Comparison of ENCODE assay signal across 18 cellular contexts in genomic region chr4:145453163-145453520, GRCh38. TPM values are rescaled to one million over a fixed set of nuclear protein-coding genes. Genes with fewer than 3 reads are reported as not detected.
A peak's percentile ranks its signal among the peaks of the same experiment; 100 is the strongest.
DNase-seq lines count a peak whose midpoint lies in the region; ATAC-seq and TF ChIP-seq lines count a peak whose summit lies in the region.
"Had no signal": no experiment of that assay in that cellular context is flagged by ENCODE, and none has a peak within 500 bp of the region (broad histone marks: within the 10 kb centered on the region; RNA-seq: fewer than 3 reads in every experiment).

No MANE protein-coding gene starts in this region.

- no peaks in the 10 kb centered on the region for H3K27me3 ChIP-seq in SK-N-SH (ENCODE audit: insufficient read depth)
- no peaks in the 10 kb centered on the region for H3K27me3 ChIP-seq in Karpas-422 (ENCODE audit: low read length)
- H3K27me3 ChIP-seq: BE2C had no signal

- H3K4me2 ChIP-seq in SK-N-SH (no peak overlapping the region), Karpas-422 (ENCODE audit: low read depth, low read length, poor library complexity, severe bottlenecking) (no peak overlapping the region)
- H3K4me2 ChIP-seq: GM23338 had no signal

- DNase-seq in SK-N-SH (no peak), Karpas-422 (peak; percentile 17), dermis blood vessel endothelial cell (peak; percentile 51), NCI-H446 (lab: John Stamatoyannopoulos, UW) (no peak), foreskin melanocyte (no peak), SKM-1 (lab: John Stamatoyannopoulos, UW; ENCODE audit: unreplicated experiment) (no peak)
- DNase-seq: 8988T; BE2C; C1 segment of cervical spinal cord; CD4-positive, CD25-positive, alpha-beta regulatory T cell; CD8-positive, alpha-beta memory T cell; COR-L47; GDM1; HCEC 1CT; IMR-90 had no signal

- H3K79me2 ChIP-seq in SK-N-SH (ENCODE audit: insufficient read depth) (no peaks in the 10 kb centered on the region), Karpas-422 (ENCODE audit: low read length) (no peaks in the 10 kb centered on the region)

- H2AFZ ChIP-seq in SK-N-SH (ENCODE audit: low read depth): no peak overlapping the region
- no peak overlapping the region for H2AFZ ChIP-seq in Karpas-422 (ENCODE audit: low read length)
- H2AFZ ChIP-seq: GM23338 had no signal

- TF ChIP-seq CTCF in SK-N-SH (IDR thresholded peaks at IDR 0.05): no peak

- H3K27ac ChIP-seq in SK-N-SH (ENCODE audit: low read depth in 2 of 2, low read length in 1 of 2) (no peak overlapping the region), Karpas-422 (ENCODE audit: low read length) (no peak overlapping the region)
- H3K27ac ChIP-seq: HL-60 had no signal

- no peaks in the 10 kb centered on the region for H3K9me2 ChIP-seq in SK-N-SH
- no peaks in the 10 kb centered on the region for H3K9me2 ChIP-seq in Karpas-422 (replicated peaks; ENCODE audit: insufficient read depth, low read length)

- no peaks in the 10 kb centered on the region for H4K20me1 ChIP-seq in SK-N-SH (ENCODE audit: insufficient read depth)
- H4K20me1 ChIP-seq in Karpas-422 (ENCODE audit: insufficient read depth, low read depth, low read length): no peaks in the 10 kb centered on the region

- H3K4me3 ChIP-seq in SK-N-SH (ENCODE audit: low read depth in 2 of 2, low read length in 1 of 2) (no peak overlapping the region), Karpas-422 (ENCODE audit: low read length) (no peak overlapping the region)
- H3K4me3 ChIP-seq: GM23338 had no signal

- CTCF ChIA-PET in SK-N-SH (lab: Yijun Ruan, JAX): no interaction called here

- POLR2A ChIA-PET in SK-N-SH (lab: Yijun Ruan, JAX): no interaction called here

- H3K4me1 ChIP-seq in SK-N-SH (ENCODE audit: control insufficient read depth in 1 of 2, insufficient read depth in 2 of 2, low read depth in 1 of 2, low read length in 1 of 2) (no peaks in the 10 kb centered on the region), Karpas-422 (ENCODE audit: low read length) (no peaks in the 10 kb centered on the region)
- H3K4me1 ChIP-seq: BE2C had no signal

- no peaks in the 10 kb centered on the region for H3F3A ChIP-seq in SK-N-SH (replicated peaks; ENCODE audit: insufficient read depth)

- TF ChIP-seq EP300 in SK-N-SH (IDR thresholded peaks at IDR 0.05; ENCODE audit: borderline replicate concordance in 1 of 2, low read depth in 1 of 2, low read length in 1 of 2): no peak

- H3K9ac ChIP-seq in SK-N-SH: no peak overlapping the region
- no peak overlapping the region for H3K9ac ChIP-seq in Karpas-422 (ENCODE audit: low read length)

- ATAC-seq in SK-N-SH treated with all-trans-retinoic acid at 6 μM for 48 hours: peak; percentile 54; the same call in 1 of the 3 replicates
- ATAC-seq: GM23338 had no signal

- H3K9me3 ChIP-seq in SK-N-SH: no peaks in the 10 kb centered on the region
- H3K9me3 ChIP-seq in Karpas-422 (ENCODE audit: low read length): no peaks in the 10 kb centered on the region
- H3K9me3 ChIP-seq: BE2C had no signal

- no peak for TF ChIP-seq RAD21 in SK-N-SH (IDR thresholded peaks at IDR 0.05; ENCODE audit: low read length)

- no peaks in the 10 kb centered on the region for H3K36me3 ChIP-seq in SK-N-SH (replicated peaks in 1 of 2; ENCODE audit: control insufficient read depth in 1 of 2, insufficient read depth in 2 of 2, low read length in 1 of 2)
- H3K36me3 ChIP-seq in Karpas-422 (ENCODE audit: insufficient read depth, low read length): no peaks in the 10 kb centered on the region
- H3K36me3 ChIP-seq: BE2C had no signal

TF ChIP-seq in SK-N-SH treated with all-trans-retinoic acid at 6 μM for 48 hours, 23 proteins besides CTCF, POLR2A, EP300 and RAD21 (continues in another document):
- no peak for TF ChIP-seq ZFP3 (CRISPR knock-in tag; IDR thresholded peaks at IDR 0.05)
- TF ChIP-seq ISL1 (CRISPR knock-in tag; IDR thresholded peaks at IDR 0.05): no peak
- no peak for TF ChIP-seq CREB5 (CRISPR knock-in tag; IDR thresholded peaks at IDR 0.05; ENCODE audit: low read depth)
- no peak for TF ChIP-seq ZFP30 (CRISPR knock-in tag; IDR thresholded peaks at IDR 0.05)
- no peak for TF ChIP-seq ZNF8 (CRISPR knock-in tag; IDR thresholded peaks at IDR 0.05)
- TF ChIP-seq TSHZ2 (CRISPR knock-in tag; IDR thresholded peaks at IDR 0.05): no peak
- no peak for TF ChIP-seq GLIS3 (CRISPR knock-in tag; IDR thresholded peaks at IDR 0.05)

TF ChIP-seq in SK-N-SH, 30 proteins besides CTCF, POLR2A, EP300 and RAD21:
- TF ChIP-seq USF2 (IDR thresholded peaks at IDR 0.05; ENCODE audit: borderline replicate concordance, low read depth, low read length) (no peak), TCF12 (IDR thresholded peaks at IDR 0.05) (no peak), NFIC (IDR thresholded peaks at IDR 0.05; ENCODE audit: borderline replicate concordance) (no peak), YY1 (IDR thresholded peaks at IDR 0.05; ENCODE audit: low read depth) (no peak), RFX5 (IDR thresholded peaks at IDR 0.05; ENCODE audit: low read length) (no peak), USF1 (IDR thresholded peaks at IDR 0.05; ENCODE audit: borderline replicate concordance, low read depth) (no peak), CHD2 (IDR thresholded peaks at IDR 0.05; ENCODE audit: low read length, partially characterized antibody) (no peak), FOSL2 (IDR thresholded peaks at IDR 0.05; ENCODE audit: borderline replicate concordance, low read depth) (no peak), FOXJ3 (CRISPR knock-in tag; IDR thresholded peaks at IDR 0.05) (no peak), IRF3 (IDR thresholded peaks at IDR 0.05; ENCODE audit: low read depth, low read length) (no peak), RXRA (IDR thresholded peaks at IDR 0.05; ENCODE audit: borderline replicate concordance, low read depth) (no peak), PBX3 (IDR thresholded peaks at IDR 0.05) (no peak), ZBTB33 (IDR thresholded peaks at IDR 0.05; ENCODE audit: borderline replicate concordance, low read depth) (no peak), MAX (IDR thresholded peaks at IDR 0.05; ENCODE audit: low read depth) (no peak)

RNA-seq across cellular contexts. Expression of gene SMAD1, which starts 28.5 kb away (rescaled TPM):
- polyA plus RNA-seq in SK-N-SH (2012; rRNA removed): 46.0 and 58.2 TPM in 2 replicates
- 48.8 and 50.6 TPM in 2 replicates for polyA plus RNA-seq in SK-N-SH (2012; cell fraction: cytosol; rRNA removed)
- 51.5 and 55.6 TPM in 2 replicates for polyA plus RNA-seq in SK-N-SH (2012; cell fraction: nucleus; rRNA removed)
- total RNA-seq in Karpas-422 (2014; rRNA removed; shearing (Covaris generic); ENCODE audit: low replicate concordance): not detected in 2 replicates
- total RNA-seq in dermis blood vessel endothelial cell: 127 and 186 TPM in 2 replicates

Comparison
In these comparisons a context has a peak if more than half of its experiments do, and no peak if none do; other contexts are left out.
1. DNase-seq: peak in Karpas-422 (single experiment) and dermis blood vessel endothelial cell (single experiment); none in SK-N-SH (single experiment), NCI-H446 (0 of 2), foreskin melanocyte (single experiment) and SKM-1 (single experiment).
2. RNA of gene SMAD1, which starts 28.5 kb away (total RNA-seq): 127 to 186 TPM in dermis blood vessel endothelial cell; not detected in Karpas-422; every median in the first group is over 100 times any median in the second.